In the genomic region with DNA sequence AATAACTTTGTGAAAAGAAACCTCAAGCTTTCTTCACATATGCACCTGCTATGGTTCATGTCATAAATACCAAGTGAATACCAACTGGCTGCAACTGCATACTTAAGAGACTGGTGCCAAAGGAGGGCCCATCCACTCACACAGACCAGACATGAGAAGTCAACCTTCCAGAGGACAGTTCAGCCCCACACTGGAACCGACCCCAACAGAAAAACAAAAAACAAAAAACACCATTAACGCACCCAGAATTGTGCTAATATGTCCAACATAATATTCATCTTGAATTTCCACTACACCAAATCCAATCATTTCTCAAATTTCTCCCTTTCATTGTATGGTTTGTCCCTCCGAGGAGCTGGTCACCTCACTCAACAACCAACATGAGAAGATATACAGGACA, we compare ENCODE assay signal across 1 cellular context.
TF ChIP-seq lines count a peak whose summit lies in the region.

No MANE protein-coding gene starts in this region.

TF ChIP-seq in GM23338, 12 proteins besides CTCF, POLR2A, EP300 and RAD21 (continued from another document):
- TF ChIP-seq ZNF462 (CRISPR knock-in tag; IDR thresholded peaks at IDR 0.05) (no peak), NANOG (IDR thresholded peaks at IDR 0.05; ENCODE audit: borderline replicate concordance) (no peak), EZH2 (IDR thresholded peaks at IDR 0.05; ENCODE audit: low read depth, unreplicated experiment) (no peak), ZNF331 (CRISPR knock-in tag; IDR thresholded peaks at IDR 0.05; ENCODE audit: low read depth) (no peak)
- TF ChIP-seq, protein P1, sequence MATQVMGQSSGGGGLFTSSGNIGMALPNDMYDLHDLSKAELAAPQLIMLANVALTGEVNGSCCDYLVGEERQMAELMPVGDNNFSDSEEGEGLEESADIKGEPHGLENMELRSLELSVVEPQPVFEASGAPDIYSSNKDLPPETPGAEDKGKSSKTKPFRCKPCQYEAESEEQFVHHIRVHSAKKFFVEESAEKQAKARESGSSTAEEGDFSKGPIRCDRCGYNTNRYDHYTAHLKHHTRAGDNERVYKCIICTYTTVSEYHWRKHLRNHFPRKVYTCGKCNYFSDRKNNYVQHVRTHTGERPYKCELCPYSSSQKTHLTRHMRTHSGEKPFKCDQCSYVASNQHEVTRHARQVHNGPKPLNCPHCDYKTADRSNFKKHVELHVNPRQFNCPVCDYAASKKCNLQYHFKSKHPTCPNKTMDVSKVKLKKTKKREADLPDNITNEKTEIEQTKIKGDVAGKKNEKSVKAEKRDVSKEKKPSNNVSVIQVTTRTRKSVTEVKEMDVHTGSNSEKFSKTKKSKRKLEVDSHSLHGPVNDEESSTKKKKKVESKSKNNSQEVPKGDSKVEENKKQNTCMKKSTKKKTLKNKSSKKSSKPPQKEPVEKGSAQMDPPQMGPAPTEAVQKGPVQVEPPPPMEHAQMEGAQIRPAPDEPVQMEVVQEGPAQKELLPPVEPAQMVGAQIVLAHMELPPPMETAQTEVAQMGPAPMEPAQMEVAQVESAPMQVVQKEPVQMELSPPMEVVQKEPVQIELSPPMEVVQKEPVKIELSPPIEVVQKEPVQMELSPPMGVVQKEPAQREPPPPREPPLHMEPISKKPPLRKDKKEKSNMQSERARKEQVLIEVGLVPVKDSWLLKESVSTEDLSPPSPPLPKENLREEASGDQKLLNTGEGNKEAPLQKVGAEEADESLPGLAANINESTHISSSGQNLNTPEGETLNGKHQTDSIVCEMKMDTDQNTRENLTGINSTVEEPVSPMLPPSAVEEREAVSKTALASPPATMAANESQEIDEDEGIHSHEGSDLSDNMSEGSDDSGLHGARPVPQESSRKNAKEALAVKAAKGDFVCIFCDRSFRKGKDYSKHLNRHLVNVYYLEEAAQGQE (IDR thresholded peaks at IDR 0.05; ENCODE audit: unreplicated experiment) = no peak
